Comparison of ENCODE assay signal across 8 cellular contexts in genomic region chr16:15145418-15146263, GRCh38. TPM values are rescaled to one million over a fixed set of nuclear protein-coding genes. Genes with fewer than 3 reads are reported as not detected.
A peak's percentile ranks its signal among the peaks of the same experiment; 100 is the strongest.
DNase-seq lines count a peak whose midpoint lies in the region; ATAC-seq, FAIRE-seq and TF ChIP-seq lines count a peak whose summit lies in the region.
"Not testable (repeated sequence)": the region's sequence is repeated elsewhere in the genome, so short reads cannot be mapped to it uniquely, and the experiment has no call there.

No MANE protein-coding gene starts in this region.

- H3K79me2 ChIP-seq in H9 (ENCODE audit: insufficient read depth, low read length) (peaks cover 22% of the 10 kb centered on the region; the same call in 1 of the 2 replicates), HepG2 (ENCODE audit: insufficient read depth, low read length) (peaks cover 30% of the 10 kb centered on the region)

- intact Hi-C loops in A673 (cut with micrococcal nuclease; ENCODE audit: unreplicated experiment); Right ventricle myocardium inferior (cut with DNase I); HepG2 (cut with micrococcal nuclease; ENCODE audit: unreplicated experiment); ovary (cut with DNase I): not testable (repeated sequence)

- TF ChIP-seq RAD21 in HepG2 (CRISPR knock-in tag; IDR thresholded peaks at IDR 0.05), result not testable (repeated sequence)

- not testable (repeated sequence) for H3K14ac ChIP-seq in H9 (ENCODE audit: insufficient read depth, low read length)

- not testable (repeated sequence) for H3K27me3 ChIP-seq in A673 (replicated peaks; ENCODE audit: insufficient read depth, low read depth, low read length, poor library complexity); H9 (ENCODE audit: insufficient read depth, low read length); HepG2 (ENCODE audit: control insufficient read depth in 1 of 2, insufficient read depth in 2 of 2, low read length in 2 of 2); ovary

- peak overlapping the region in 1 of 2 experiments; percentile 29; a peak in 2 of 5 replicates for H3K4me3 Mint-ChIP-seq in H9

- WGBS in H9 (ENCODE audit: extremely low coverage, insufficient read length, low lambda C conversion rate), result no CpG with 5 or more reads among the region's 35 CpGs
- WGBS in HepG2 (ENCODE audit: low lambda C conversion rate), result 97% methylated on average over 33 of the region's 35 CpGs
- 23 to 42% (median 28%) methylated on average over 33 to 35 of the region's 35 CpGs for WGBS in ovary, 3 donors

- H3K36me3 Mint-ChIP-seq in H9 (ENCODE audit: insufficient read depth in 1 of 3, low read depth in 3 of 3), result not testable (repeated sequence)

- H4K8ac ChIP-seq in H9 (replicated peaks; ENCODE audit: insufficient read length, low read depth, low read length), result not testable (repeated sequence)

- not testable (repeated sequence) for H2BK5ac ChIP-seq in H9 (ENCODE audit: insufficient read length, low read length)

- not testable (repeated sequence) for H3K9me3 ChIP-seq in A673 (ENCODE audit: low read depth, low read length, poor library complexity, severe bottlenecking); H9 (ENCODE audit: control insufficient read depth, low read depth, low read length); HepG2 (ENCODE audit: low read length); ovary

- H3K79me1 ChIP-seq in H9 (ENCODE audit: insufficient read depth, low read depth, low read length, poor library complexity, severe bottlenecking), result not testable (repeated sequence)

- not testable (repeated sequence) for H3K4me3 ChIP-seq in A673 (ENCODE audit: low read depth, low read length, poor library complexity, severe bottlenecking); epithelial cell of esophagus (ENCODE audit: low read length); HepG2 (replicated peaks in 1 of 3; ENCODE audit: insufficient read depth in 1 of 3, low read depth in 2 of 3, low read length in 3 of 3); ovary

- BruUV-seq in A673 (replicated peaks; lab: Mats Ljungman, UMichigan); HepG2 (replicated peaks; lab: Mats Ljungman, UMichigan): not testable (repeated sequence)

- peak overlapping the region in 2 of 3 experiments; percentile 55 to 64; a peak in 3 of 7 replicates for H3K27ac Mint-ChIP-seq in H9

- H3K4me1 ChIP-seq in A673 (ENCODE audit: insufficient read depth, low read length, poor library complexity, severe bottlenecking), result peaks cover 34% of the 10 kb centered on the region
- H3K4me1 ChIP-seq in H9 (ENCODE audit: insufficient read depth, low read length), result not testable (repeated sequence)
- peaks cover 12% of the 10 kb centered on the region for H3K4me1 ChIP-seq in HepG2 (ENCODE audit: insufficient read depth, low read length)
- H3K4me1 ChIP-seq in ovary (ENCODE audit: insufficient read depth), result peaks cover 24% of the 10 kb centered on the region

- TF ChIP-seq POLR2A in HepG2 (IDR thresholded peaks at IDR 0.05; ENCODE audit: insufficient read depth in 1 of 2, low read depth in 2 of 2, low read length in 2 of 2); ovary (IDR thresholded peaks at IDR 0.05): not testable (repeated sequence)

- not testable (repeated sequence) for H2BK20ac ChIP-seq in H9 (ENCODE audit: low read depth, low read length, poor library complexity, severe bottlenecking)

- H2BK12ac ChIP-seq in H9 (ENCODE audit: insufficient read length, low read depth, low read length), result not testable (repeated sequence)

- not testable (repeated sequence) for H4K20me1 ChIP-seq in H9 (ENCODE audit: control insufficient read depth, insufficient read depth, insufficient read length)
- peaks cover 22% of the 10 kb centered on the region; the same call in 1 of the 2 replicates for H4K20me1 ChIP-seq in HepG2 (ENCODE audit: insufficient read depth, low read length)

- not testable (repeated sequence) for H2AK5ac ChIP-seq in H9 (ENCODE audit: insufficient read length, low read length)

- not testable (repeated sequence) for H3K23ac ChIP-seq in H9 (ENCODE audit: insufficient read length, low read depth, low read length)

- POLR2A ChIA-PET in A673 (lab: Charles Lee; ENCODE audit: low non-redundant PET), result interaction anchor here (0.9 kb wide), 1 partner anchor 51 kb away, joined by 3 read pairs; no protein-coding TSS in a partner anchor
- POLR2A ChIA-PET in HepG2 (lab: Yijun Ruan, JAX), result not testable (repeated sequence)

- not testable (repeated sequence) for H3T11ph ChIP-seq in H9 (ENCODE audit: low read length)

- TF ChIP-seq CTCF in A673 (conservative IDR thresholded peaks at IDR 0.05; ENCODE audit: low read depth, low read length); H9 (conservative IDR thresholded peaks at IDR 0.05); epithelial cell of esophagus (IDR thresholded peaks at IDR 0.05; ENCODE audit: insufficient read depth, low read depth, low read length, missing control alignments); HepG2 (CRISPR knock-in tag; IDR thresholded peaks at IDR 0.05); ovary (IDR thresholded peaks at IDR 0.05): not testable (repeated sequence)

- H2BK15ac ChIP-seq in H9 (ENCODE audit: low read depth, low read length), result not testable (repeated sequence)

- not testable (repeated sequence) for TF ChIP-seq EP300 in HepG2 (IDR thresholded peaks at IDR 0.05; ENCODE audit: low read depth in 2 of 2, low read length in 2 of 2); HepG2 (CRISPR knock-in tag; IDR thresholded peaks at IDR 0.05; ENCODE audit: borderline replicate concordance); ovary (IDR thresholded peaks at IDR 0.05)

- not testable (repeated sequence) for H2AFZ ChIP-seq in H9 (ENCODE audit: low read length); HepG2 (ENCODE audit: low read length)

- H3K4me2 ChIP-seq in H9 (ENCODE audit: insufficient read depth, insufficient read length, low read length); HepG2 (ENCODE audit: low read depth, low read length): not testable (repeated sequence)

- peak; percentile 68 for ATAC-seq in Right ventricle myocardium inferior
- ATAC-seq in HepG2, result not testable (repeated sequence)

- CTCF ChIA-PET in A673 (lab: Charles Lee); HepG2 (lab: Yijun Ruan, JAX; ENCODE audit: low intra/inter-chr PET ratio, low total read pairs): not testable (repeated sequence)

- not testable (repeated sequence) for H2BK120ac ChIP-seq in H9 (ENCODE audit: low read depth, low read length, poor library complexity, severe bottlenecking)

- not testable (repeated sequence) for H3K9ac ChIP-seq in H9 (ENCODE audit: extremely low read depth, insufficient read length, low read length); HepG2 (ENCODE audit: insufficient read depth, low read depth, low read length)

- not testable (repeated sequence) for H3K56ac ChIP-seq in H9 (ENCODE audit: insufficient read length, low read depth, low read length)

- in situ Hi-C loops in HepG2 (cut with HindIII; ENCODE audit: extremely low pct_ligation_motif_present, low pct_unique_long_range_greater_than_20kb), result not testable (repeated sequence)

- not testable (repeated sequence) for H4K5ac ChIP-seq in H9 (ENCODE audit: insufficient read length, low read depth, low read length)

- not testable (repeated sequence) for H3K23me2 ChIP-seq in H9 (ENCODE audit: insufficient read length, low read depth, low read length, poor library complexity, severe bottlenecking)

- H3K4me1 Mint-ChIP-seq in H9, result peaks cover 16 to 30% of the 10 kb centered on the region in 2 experiments

- H3K36me3 ChIP-seq in A673 (ENCODE audit: insufficient read depth, low read length, poor library complexity, severe bottlenecking); HepG2 (replicated peaks in 1 of 2; ENCODE audit: control insufficient read depth in 1 of 2, insufficient read depth in 2 of 2, low read length in 2 of 2); ovary: not testable (repeated sequence)

- H3K27ac ChIP-seq in A673 (ENCODE audit: low read depth, low read length, poor library complexity, severe bottlenecking), result peak overlapping the region; percentile 63
- H3K27ac ChIP-seq in H9 (ENCODE audit: insufficient read length, low read depth, low read length); HepG2 (ENCODE audit: extremely low read length, insufficient read depth, low read length): not testable (repeated sequence)
- peak overlapping the region in 1 of 2 donors; percentile 80 for H3K27ac ChIP-seq in ovary

- FAIRE-seq in HepG2 (lab: Jason Lieb, UNC), result not testable (repeated sequence)

- peak; percentile 40 for DNase-seq in A673 (ENCODE audit: low spot score)
- not testable (repeated sequence) for DNase-seq in H9; HepG2 (ENCODE audit: low spot score)
- DNase-seq in amygdala (lab: John Stamatoyannopoulos, UW), result peak in 49 of 56 donors; percentile 19 to 88 (median 68)
- DNase-seq in epithelial cell of esophagus (ENCODE audit: low read depth), result peak; percentile 13
- peak; percentile 78 for DNase-seq in Right ventricle myocardium inferior (ENCODE audit: missing footprints)
- peak; percentile 27 to 81 (median 62) for DNase-seq in ovary
- DNase-seq in superior temporal gyrus (ENCODE audit: extremely low spot score), result peak; percentile 66

- not testable (repeated sequence) for H4K91ac ChIP-seq in H9 (ENCODE audit: insufficient read length, low read depth, low read length)

- H3K18ac ChIP-seq in H9 (ENCODE audit: insufficient read length, low read depth, low read length), result not testable (repeated sequence)

- H3K4ac ChIP-seq in H9 (ENCODE audit: low read depth, low read length), result not testable (repeated sequence)

- H3K27me3 Mint-ChIP-seq in H9 (ENCODE audit: low read depth), result not testable (repeated sequence)

- not testable (repeated sequence) for H3K9me3 Mint-ChIP-seq in H9

RNA-seq across cellular contexts. Expression of gene RRN3, which starts 51.6 kb away (rescaled TPM):
- 37.4 and 39.3 TPM in 2 replicates for total RNA-seq in A673 (2021)
- total RNA-seq in H9 (2021), result 40.9 and 44.3 TPM in 2 replicates
- 21.5 TPM for total RNA-seq in Right ventricle myocardium inferior
- 67.0 and 101 TPM in 2 replicates for total RNA-seq in HepG2 (2016; rRNA removed; fragmentation: Illumina TruSeq; extraction: Trizol)
- total RNA-seq in HepG2 (2016; cell fraction: cytosol; rRNA removed; fragmentation: Illumina TruSeq; extraction: Trizol; ENCODE audit: low read depth), result 4.5 and 7.2 TPM in 2 replicates
- total RNA-seq in HepG2 (2016; cell fraction: insoluble cytoplasmic fraction; rRNA removed; fragmentation: Illumina TruSeq; extraction: Trizol), result 66.8 and 102 TPM in 2 replicates
- total RNA-seq in HepG2 (2016; cell fraction: membrane; rRNA removed; fragmentation: Illumina TruSeq; extraction: Trizol), result 13.9 and 15.7 TPM in 2 replicates
- total RNA-seq in HepG2 (2016; cell fraction: nucleus; rRNA removed; fragmentation: Illumina TruSeq; extraction: Trizol), result 48.4 and 52.4 TPM in 2 replicates
- polyA plus RNA-seq in HepG2 (2011; rRNA removed), result 43.5 and 45.8 TPM in 2 replicates
- 20.4 and 34.2 TPM in 2 replicates for polyA plus RNA-seq in HepG2 (2011; cell fraction: cytosol; rRNA removed)
- polyA plus RNA-seq in HepG2 (2011; cell fraction: nucleus; rRNA removed), result 25.0 and 25.7 TPM in 2 replicates
- polyA plus RNA-seq in HepG2 (2012), result 38.3 and 41.0 TPM in 2 replicates
- polyA plus RNA-seq in HepG2 (2016; cell fraction: cytosol; fragmentation: Illumina TruSeq; extraction: Trizol; ENCODE audit: low read depth), result 1.9 and 2.1 TPM in 2 replicates
- polyA plus RNA-seq in HepG2 (2016; cell fraction: insoluble cytoplasmic fraction; fragmentation: Illumina TruSeq; extraction: Trizol; ENCODE audit: low read depth), result 73.5 and 79.0 TPM in 2 replicates
- polyA plus RNA-seq in HepG2 (2016; cell fraction: membrane; fragmentation: Illumina TruSeq; extraction: Trizol; ENCODE audit: low read depth), result 5.8 and 6.6 TPM in 2 replicates
- polyA plus RNA-seq in HepG2 (2016; cell fraction: nucleus; fragmentation: Illumina TruSeq; extraction: Trizol; ENCODE audit: insufficient read depth, low read depth), result 64.5 and 64.7 TPM in 2 replicates
- 42.6 and 47.9 TPM in 2 replicates for polyA minus RNA-seq in HepG2 (2011; rRNA and poly(A)+ RNA removed; ENCODE audit: low replicate concordance)
- polyA minus RNA-seq in HepG2 (2011; cell fraction: cytosol; rRNA and poly(A)+ RNA removed), result 36.9 and 45.0 TPM in 2 replicates
- 42.0 and 45.3 TPM in 2 replicates for polyA minus RNA-seq in HepG2 (2011; cell fraction: nucleus; rRNA and poly(A)+ RNA removed)
- 10 to 100 TPM; 18.8 to 46.0 (median 31.2) TPM for total RNA-seq in ovary
- polyA plus RNA-seq in ovary, result 10 to 100 TPM; 22.8 to 30.7 TPM
